In genomic region chr22:50505776-50506610, GRCh38 we compare ENCODE assay signal across 7 cellular contexts. TPM values are rescaled to one million over a fixed set of nuclear protein-coding genes. Genes with fewer than 3 reads are reported as not detected.
A peak's percentile ranks its signal among the peaks of the same experiment; 100 is the strongest.
DNase-seq lines count a peak whose midpoint lies in the region; ATAC-seq, FAIRE-seq and TF ChIP-seq lines count a peak whose summit lies in the region.
"Had no signal": no experiment of that assay in that cellular context is flagged by ENCODE, and none has a peak within 500 bp of the region (broad histone marks: within the 10 kb centered on the region; RNA-seq: fewer than 3 reads in every experiment).

No MANE protein-coding gene starts in this region.

- peaks cover 0 to 36% (median 35%) of the 10 kb centered on the region in 5 donors for H3K36me3 ChIP-seq in subcutaneous abdominal adipose tissue (ENCODE audit: control insufficient read depth in 5 of 5, insufficient read depth in 5 of 5, low read length in 5 of 5)

- peaks cover 13% of the 10 kb centered on the region for H3K4me1 Mint-ChIP-seq in activated CD4-positive, alpha-beta T cell treated with anti-CD3 and anti-CD28 coated beads for 36 hours

- no peak overlapping the region for H3K27ac Mint-ChIP-seq in activated CD4-positive, alpha-beta T cell treated with anti-CD3 and anti-CD28 coated beads for 36 hours

- ATAC-seq in activated CD4-positive, alpha-beta T cell treated with anti-CD3 and anti-CD28 coated beads for 36 hours, result no peak

- H3K27me3 ChIP-seq in subcutaneous abdominal adipose tissue (ENCODE audit: control insufficient read depth in 5 of 5, insufficient read depth in 4 of 5, low read length in 5 of 5), result no peaks in the 10 kb centered on the region

- FAIRE-seq in GM12892 (lab: Jason Lieb, UNC), result no peak
- FAIRE-seq: K562 had no signal

- POLR2A ChIA-PET in activated CD4-positive, alpha-beta T cell treated with anti-CD3 and anti-CD28 coated beads for 36 hours (lab: Charles Lee), result interaction anchor here (1.2 kb wide), 1 partner anchor 20 kb away, joined by 3 read pairs; the partner anchor contains the start of gene SCO2

- H3K27me3 Mint-ChIP-seq in activated CD4-positive, alpha-beta T cell treated with anti-CD3 and anti-CD28 coated beads for 36 hours, result no peaks in the 10 kb centered on the region

- no peak overlapping the region for H3K27ac ChIP-seq in subcutaneous abdominal adipose tissue (ENCODE audit: low read depth, low read length)

- H3K4me3 Mint-ChIP-seq in activated CD4-positive, alpha-beta T cell treated with anti-CD3 and anti-CD28 coated beads for 36 hours, result peak overlapping the region; percentile 91

- no peaks in the 10 kb centered on the region for H3K9me3 ChIP-seq in subcutaneous abdominal adipose tissue (ENCODE audit: control insufficient read depth in 5 of 5, low read length in 5 of 5)

- H3K36me3 Mint-ChIP-seq in activated CD4-positive, alpha-beta T cell treated with anti-CD3 and anti-CD28 coated beads for 36 hours (ENCODE audit: low read depth), result peaks cover 17% of the 10 kb centered on the region

- TF ChIP-seq POLR2A in GM12892 (IDR thresholded peaks at IDR 0.05; ENCODE audit: low read depth, low read length), result no peak

- CTCF ChIA-PET in activated CD4-positive, alpha-beta T cell treated with anti-CD3 and anti-CD28 coated beads for 36 hours (lab: Charles Lee), result interaction anchor here (1.0 kb wide), 1 partner anchor 37 kb away, joined by 3 read pairs; no protein-coding TSS in a partner anchor

- peak overlapping the region in 3 of 5 donors; percentile 94 to 98 (median 97) for H3K4me3 ChIP-seq in subcutaneous abdominal adipose tissue (ENCODE audit: low read depth in 1 of 5, low read length in 5 of 5)

- intact Hi-C loops in activated CD4-positive, alpha-beta T cell treated with anti-CD3 and anti-CD28 coated beads for 36 hours (cut with DNase I, micrococcal nuclease), result loop anchor here in 1 of 2 experiments (10.0 kb wide), 2 partner anchors 51 to 261 kb away; partner anchors contain the start of gene TUBGCP6

- no peak for DNase-seq in activated CD4-positive, alpha-beta T cell treated with anti-CD3 and anti-CD28 coated beads for 36 hours
- no peak for DNase-seq in activated CD4-positive, alpha-beta T cell treated with anti-CD3 and anti-CD28 coated beads, Interleukin-2, amount 50 U/mL, for 48 hours
- DNase-seq in ecto neural progenitor cell (ENCODE audit: low spot score), result peak; percentile 52
- no peak for DNase-seq in midbrain (lab: John Stamatoyannopoulos, UW)
- DNase-seq in GM12892 (ENCODE audit: insufficient read length), result no peak

- H3K9ac ChIP-seq in subcutaneous abdominal adipose tissue (ENCODE audit: low read length in 5 of 5), result peak overlapping the region in 2 of 5 donors; percentile 96 to 99

- no peaks in the 10 kb centered on the region for H3K9me3 Mint-ChIP-seq in activated CD4-positive, alpha-beta T cell treated with anti-CD3 and anti-CD28 coated beads for 36 hours (ENCODE audit: low read depth)

- peaks cover 0 to 29% (median 28%) of the 10 kb centered on the region in 5 donors for H3K4me1 ChIP-seq in subcutaneous abdominal adipose tissue (ENCODE audit: control insufficient read depth in 5 of 5, insufficient read depth in 5 of 5, low read length in 5 of 5)

RNA-seq across cellular contexts. Expression of gene LMF2, which starts 1.5 kb away (rescaled TPM):
- 10 to 100 TPM; 46.8 to 49.4 TPM for total RNA-seq in activated CD4-positive, alpha-beta T cell treated with anti-CD3 and anti-CD28 coated beads for 36 hours
- 6.7 TPM for polyA plus RNA-seq in GM12892 (2012; ENCODE audit: missing spikeins)

RNA-seq across cellular contexts. Expression of gene NCAPH2, which starts 2.0 kb away (rescaled TPM):
- total RNA-seq in activated CD4-positive, alpha-beta T cell treated with anti-CD3 and anti-CD28 coated beads for 36 hours, result 100 to 1,000 TPM; 115 to 123 TPM
- 29.4 TPM for polyA plus RNA-seq in GM12892 (2012; ENCODE audit: missing spikeins)

RNA-seq across cellular contexts. Expression of gene MIOX, which starts 19.3 kb away (rescaled TPM):
- total RNA-seq in activated CD4-positive, alpha-beta T cell treated with anti-CD3 and anti-CD28 coated beads for 36 hours, result under 1 TPM; 0.32 to 0.44 TPM
- not detected for polyA plus RNA-seq in GM12892 (2012; ENCODE audit: missing spikeins)
- total RNA-seq: K562 had no signal

RNA-seq across cellular contexts. Expression of gene SCO2, which starts 19.4 kb away (rescaled TPM):
- total RNA-seq in activated CD4-positive, alpha-beta T cell treated with anti-CD3 and anti-CD28 coated beads for 36 hours, result 1 to 10 TPM; 2.4 to 5.6 TPM
- 2.5 TPM for polyA plus RNA-seq in GM12892 (2012; ENCODE audit: missing spikeins)

RNA-seq across cellular contexts. Expression of gene TYMP, which starts 23.8 kb away (rescaled TPM):
- 10 to 100 TPM; 26.9 to 44.3 TPM for total RNA-seq in activated CD4-positive, alpha-beta T cell treated with anti-CD3 and anti-CD28 coated beads for 36 hours
- 9.6 TPM for polyA plus RNA-seq in GM12892 (2012; ENCODE audit: missing spikeins)
